17 cellular contexts compared by ENCODE assay signal in genomic region chr1:215119071-215119470, GRCh38. TPM values are rescaled to one million over a fixed set of nuclear protein-coding genes. Genes with fewer than 3 reads are reported as not detected.
A peak's percentile ranks its signal among the peaks of the same experiment; 100 is the strongest.
DNase-seq lines count a peak whose midpoint lies in the region; ATAC-seq and TF ChIP-seq lines count a peak whose summit lies in the region.
"Had no signal": no experiment of that assay in that cellular context is flagged by ENCODE, and none has a peak within 500 bp of the region (broad histone marks: within the 10 kb centered on the region; RNA-seq: fewer than 3 reads in every experiment).

No MANE protein-coding gene starts in this region.

- no peaks in the 10 kb centered on the region for H4K20me1 ChIP-seq in GM23248 (ENCODE audit: insufficient read depth)

- H3K36me3 ChIP-seq in ACC112 (ENCODE audit: insufficient read depth, low read length) (no peaks in the 10 kb centered on the region), GM23248 (ENCODE audit: low read depth) (peaks cover 23% of the 10 kb centered on the region; the same call in 1 of the 2 replicates), breast epithelium (no peaks in the 10 kb centered on the region)
- no peaks in the 10 kb centered on the region for H3K36me3 ChIP-seq in CD4-positive, alpha-beta memory T cell (ENCODE audit: insufficient read depth, low read length)

- H2AFZ ChIP-seq in ACC112 (ENCODE audit: low read length, unreplicated experiment) (no peak overlapping the region), GM23248 (no peak overlapping the region)

- no peak for ATAC-seq in HG02798 (IDR thresholded peaks at IDR 0.05; ENCODE audit: poor library complexity, unreplicated experiment)
- ATAC-seq: A549 had no signal

- H3K27me3 Mint-ChIP-seq in CD4-positive, alpha-beta memory T cell, result no peaks in the 10 kb centered on the region
- H3K27me3 Mint-ChIP-seq: CD4-positive, CD25-positive, alpha-beta regulatory T cell; CD8-positive, alpha-beta memory T cell had no signal

- TF ChIP-seq CTCF in breast epithelium (IDR thresholded peaks at IDR 0.05), result no peak

- peak overlapping the region; percentile 76 for H3K27ac ChIP-seq in ACC112 (ENCODE audit: low read depth, low read length)
- peak overlapping the region; percentile 64; the same call in 1 of the 2 replicates for H3K27ac ChIP-seq in GM23248
- H3K27ac ChIP-seq in breast epithelium, result peak overlapping the region; percentile 46 to 50
- no peak overlapping the region for H3K27ac ChIP-seq in CD4-positive, alpha-beta memory T cell (ENCODE audit: low read depth, low read length)
- H3K27ac ChIP-seq: A549 had no signal

- H3F3A ChIP-seq in GM23248 (ENCODE audit: insufficient read depth), result peaks cover 59% of the 10 kb centered on the region

- intact Hi-C loops in breast epithelium (cut with DNase I; ENCODE audit: low total_unique reads), result no loop called here
- intact Hi-C loops in CD4-positive, alpha-beta memory T cell (cut with micrococcal nuclease), result no loop called here

- POLR2A ChIA-PET in CD4-positive, alpha-beta memory T cell (lab: Charles Lee; ENCODE audit: partially characterized antibody), result no interaction called here

- CTCF ChIA-PET in CD4-positive, alpha-beta memory T cell (lab: Charles Lee; ENCODE audit: partially characterized antibody), result no interaction called here

- no peaks in the 10 kb centered on the region for H3K79me2 ChIP-seq in ACC112 (ENCODE audit: control insufficient read depth, insufficient read depth, low read length, unreplicated experiment)
- H3K79me2 ChIP-seq in GM23248 (ENCODE audit: insufficient read depth), result peaks cover 92% of the 10 kb centered on the region

- H3K4me3 Mint-ChIP-seq in CD4-positive, alpha-beta memory T cell, result no peak overlapping the region
- H3K4me3 Mint-ChIP-seq: CD4-positive, CD25-positive, alpha-beta regulatory T cell; CD8-positive, alpha-beta memory T cell had no signal

- H3K4me1 Mint-ChIP-seq in CD4-positive, alpha-beta memory T cell, result no peaks in the 10 kb centered on the region
- H3K4me1 Mint-ChIP-seq: CD4-positive, CD25-positive, alpha-beta regulatory T cell; CD8-positive, alpha-beta memory T cell had no signal

- DNase-seq in GM23248, result no peak
- no peak for DNase-seq in breast epithelium (ENCODE audit: low spot score in 2 of 2)
- DNase-seq in T-helper 1 cell, result no peak
- DNase-seq in CD4-positive, alpha-beta memory T cell, result no peak
- DNase-seq: 8988T; C1 segment of cervical spinal cord; CD4-positive, CD25-positive, alpha-beta regulatory T cell; CD8-positive, alpha-beta memory T cell; DMS53; DMS79 treated with DMSO at 0.1 percent for 48 hours; GF-D8; H7; HCEC 1CT had no signal

- no peak for TF ChIP-seq POLR2A in breast epithelium (IDR thresholded peaks at IDR 0.05)

- H3K9ac ChIP-seq in GM23248, result no peak overlapping the region

- no peaks in the 10 kb centered on the region for H3K27me3 ChIP-seq in ACC112 (ENCODE audit: insufficient read depth, low read length)
- H3K27me3 ChIP-seq in GM23248 (replicated peaks; ENCODE audit: insufficient read depth), result no peaks in the 10 kb centered on the region
- no peaks in the 10 kb centered on the region for H3K27me3 ChIP-seq in breast epithelium
- no peaks in the 10 kb centered on the region for H3K27me3 ChIP-seq in CD4-positive, alpha-beta memory T cell (ENCODE audit: insufficient read depth, low read length)

- H3K9me3 ChIP-seq in GM23248 (ENCODE audit: low read depth), result no peaks in the 10 kb centered on the region
- H3K9me3 ChIP-seq in breast epithelium, result no peaks in the 10 kb centered on the region
- no peaks in the 10 kb centered on the region for H3K9me3 ChIP-seq in CD4-positive, alpha-beta memory T cell (ENCODE audit: control insufficient read depth in 1 of 2, low read length in 2 of 2)
- H3K9me3 ChIP-seq: A549 had no signal

- peaks cover 0 to 3% (median 0%) of the 10 kb centered on the region in 8 donors for H3K9me3 Mint-ChIP-seq in CD4-positive, alpha-beta memory T cell

- no peaks in the 10 kb centered on the region for H3K9me2 ChIP-seq in GM23248 (ENCODE audit: insufficient read depth)

- H3K27ac Mint-ChIP-seq in CD4-positive, alpha-beta memory T cell, result no peak overlapping the region
- H3K27ac Mint-ChIP-seq: CD4-positive, CD25-positive, alpha-beta regulatory T cell; CD8-positive, alpha-beta memory T cell had no signal

- in situ Hi-C loops in GM23248 (cut with MboI), result no loop called here

- peak overlapping the region; percentile 40 for H3K4me2 ChIP-seq in GM23248 (ENCODE audit: unreplicated experiment)
- H3K4me2 ChIP-seq: A549 had no signal

- peaks cover 33% of the 10 kb centered on the region for H3K4me1 ChIP-seq in ACC112 (ENCODE audit: control insufficient read depth, insufficient read depth, low read length, unreplicated experiment)
- peaks cover 64% of the 10 kb centered on the region for H3K4me1 ChIP-seq in GM23248 (ENCODE audit: insufficient read depth)
- no peaks in the 10 kb centered on the region for H3K4me1 ChIP-seq in breast epithelium
- no peaks in the 10 kb centered on the region for H3K4me1 ChIP-seq in CD4-positive, alpha-beta memory T cell (ENCODE audit: insufficient read depth, low read length)

- H3K4me3 ChIP-seq in ACC112 (ENCODE audit: low read depth, low read length) (no peak overlapping the region), GM23248 (no peak overlapping the region), breast epithelium (no peak overlapping the region)
- no peak overlapping the region for H3K4me3 ChIP-seq in CD4-positive, alpha-beta memory T cell (ENCODE audit: low read length in 2 of 2)
- H3K4me3 ChIP-seq: A549 had no signal

- no peaks in the 10 kb centered on the region for H3K36me3 Mint-ChIP-seq in CD4-positive, alpha-beta memory T cell
- H3K36me3 Mint-ChIP-seq: CD4-positive, CD25-positive, alpha-beta regulatory T cell; CD8-positive, alpha-beta memory T cell had no signal

RNA-seq across cellular contexts. Expression of gene KCNK2, which starts 36.5 kb away (rescaled TPM):
- 133 and 145 TPM in 2 replicates for total RNA-seq in GM23248 (2014; rRNA removed; shearing (Covaris generic))
- polyA plus RNA-seq in GM23248 (2016; fragmentation: Nextera tagmentation; extraction: Ambion mirVana), result 69.2 and 73.2 TPM in 2 replicates
- total RNA-seq in breast epithelium, result 10 to 100 TPM; 12.1 to 23.6 (median 12.5) TPM
- total RNA-seq in CD4-positive, alpha-beta memory T cell, result not detected
- not detected for polyA plus RNA-seq in CD4-positive, alpha-beta memory T cell
- total RNA-seq: CD4-positive, CD25-positive, alpha-beta regulatory T cell; CD8-positive, alpha-beta memory T cell; G401 had no signal
- polyA plus RNA-seq: CD4-positive, CD25-positive, alpha-beta regulatory T cell; CD8-positive, alpha-beta memory T cell had no signal

Comparison
In these comparisons a context has a peak if more than half of its experiments do, and no peak if none do; other contexts are left out.
1. RNA of gene KCNK2, which starts 36.5 kb away (total RNA-seq): 133 to 145 TPM in GM23248 and 12.1 to 23.6 TPM in breast epithelium; not detected in CD4-positive, alpha-beta memory T cell; every median in the first group is over 10 times any median in the second.